In genomic region chr11:61930936-61931335, GRCh38 we compare ENCODE assay signal across 31 cellular contexts. TPM values are rescaled to one million over a fixed set of nuclear protein-coding genes. Genes with fewer than 3 reads are reported as not detected.
"Had no signal": no experiment of that assay in that cellular context is flagged by ENCODE, and none has a peak within 500 bp of the region (broad histone marks: within the 10 kb centered on the region; RNA-seq: fewer than 3 reads in every experiment).

No MANE protein-coding gene starts in this region.

- H3K36me3 Mint-ChIP-seq: activated naive CD4-positive, alpha-beta T cell treated with anti-CD3 and anti-CD28 coated beads, Interleukin-2, amount 10 ng/mL, durations not matched to agents 7 days and 5 days; activated naive CD8-positive, alpha-beta T cell treated with anti-CD3 and anti-CD28 coated beads, Interleukin-2, amount 10 ng/mL, durations not matched to agents 7 days and 5 days; brain had no signal

- H3K27ac ChIP-seq: ascending aorta, breast epithelium, cardiac muscle cell, colonic mucosa, epithelial cell of prostate, esophagus squamous epithelium, gastroesophageal sphincter had no signal

- DNase-seq: activated CD4-positive, alpha-beta memory T cell treated with anti-CD3 and anti-CD28 coated beads, Interleukin-2, amount 10 ng/mL, durations not matched to agents 7 days and 5 days; activated CD4-positive, alpha-beta T cell treated with anti-CD3 and anti-CD28 coated beads for 1 hour; activated CD4-positive, alpha-beta T cell treated with anti-CD3 and anti-CD28 coated beads for 4 hours; activated CD4-positive, alpha-beta T cell treated with anti-CD3 and anti-CD28 coated beads, Interleukin-2, amount 10 ng/mL, durations not matched to agents 7 days and 5 days; activated CD4-positive, alpha-beta T cell treated with anti-CD3 and anti-CD28 coated beads, Interleukin-2, amount 50 U/mL, for 4 hours; activated CD8-positive, alpha-beta memory T cell treated with anti-CD3 and anti-CD28 coated beads, Interleukin-2, amount 50 U/mL, for 48 hours; activated gamma-delta T cell; activated naive CD4-positive, alpha-beta T cell; activated naive CD4-positive, alpha-beta T cell treated with anti-CD3 and anti-CD28 coated beads, Interleukin-2, amount 10 ng/mL, durations not matched to agents 7 days and 5 days; activated naive CD8-positive, alpha-beta T cell treated with anti-CD3 and anti-CD28 coated beads, Interleukin-2, amount 10 ng/mL, durations not matched to agents 7 days and 5 days; activated T-cell treated with anti-CD3 and anti-CD28 coated beads for 4 hours; activated T-cell treated with anti-CD3 and anti-CD28 coated beads, Interleukin-2, amount 50 U/mL, for 24 hours; activated T-cell treated with anti-CD3 and anti-CD28 coated beads, Interleukin-2, amount 50 U/mL, for 72 hours; central memory CD4-positive, alpha-beta T cell; cerebellar nuclear complex; colonic mucosa; effector CD8-positive, alpha-beta T cell; esophagus squamous epithelium; foreskin melanocyte; T-helper 2 cell had no signal

- FAIRE-seq: endometrium, endothelial cell of umbilical vein had no signal

- H3K27me3 ChIP-seq: ascending aorta, breast epithelium, cardiac muscle cell, colonic mucosa, esophagus squamous epithelium, gastroesophageal sphincter had no signal

- H3K36me3 ChIP-seq: ascending aorta, breast epithelium, cardiac muscle cell, colonic mucosa, esophagus squamous epithelium, gastroesophageal sphincter had no signal

- H3K27ac Mint-ChIP-seq: activated CD4-positive, alpha-beta memory T cell treated with anti-CD3 and anti-CD28 coated beads, Interleukin-2, amount 10 ng/mL, durations not matched to agents 7 days and 5 days; activated CD4-positive, alpha-beta T cell treated with anti-CD3 and anti-CD28 coated beads, Interleukin-2, amount 10 ng/mL, durations not matched to agents 7 days and 5 days; activated naive CD4-positive, alpha-beta T cell treated with anti-CD3 and anti-CD28 coated beads, Interleukin-2, amount 10 ng/mL, durations not matched to agents 7 days and 5 days; activated naive CD4-positive, alpha-beta T cell treated with anti-CD3 and anti-CD28 coated beads, Interleukin-2, amount 50 U/mL, for 72 hours; activated naive CD8-positive, alpha-beta T cell treated with anti-CD3 and anti-CD28 coated beads, Interleukin-2, amount 10 ng/mL, durations not matched to agents 7 days and 5 days; activated T-cell treated with anti-CD3 and anti-CD28 coated beads, Interleukin-2, amount 50 U/mL, for 24 hours; activated T-cell treated with anti-CD3 and anti-CD28 coated beads, Interleukin-2, amount 50 U/mL, for 72 hours; brain; WTC11 had no signal

- H3K4me1 Mint-ChIP-seq: activated CD4-positive, alpha-beta memory T cell treated with anti-CD3 and anti-CD28 coated beads, Interleukin-2, amount 10 ng/mL, durations not matched to agents 7 days and 5 days; activated CD4-positive, alpha-beta T cell treated with anti-CD3 and anti-CD28 coated beads, Interleukin-2, amount 10 ng/mL, durations not matched to agents 7 days and 5 days; activated naive CD4-positive, alpha-beta T cell treated with anti-CD3 and anti-CD28 coated beads, Interleukin-2, amount 10 ng/mL, durations not matched to agents 7 days and 5 days had no signal

- H3K4me3 ChIP-seq: ascending aorta, breast epithelium, cardiac muscle cell, colonic mucosa, esophagus squamous epithelium, gastroesophageal sphincter had no signal

- H3K4me1 ChIP-seq: ascending aorta, breast epithelium, colonic mucosa, esophagus squamous epithelium, gastroesophageal sphincter had no signal

- H3K4me3 Mint-ChIP-seq: activated CD4-positive, alpha-beta memory T cell treated with anti-CD3 and anti-CD28 coated beads, Interleukin-2, amount 10 ng/mL, durations not matched to agents 7 days and 5 days; activated CD4-positive, alpha-beta T cell treated with anti-CD3 and anti-CD28 coated beads, Interleukin-2, amount 10 ng/mL, durations not matched to agents 7 days and 5 days; activated naive CD4-positive, alpha-beta T cell treated with anti-CD3 and anti-CD28 coated beads, Interleukin-2, amount 10 ng/mL, durations not matched to agents 7 days and 5 days; activated naive CD8-positive, alpha-beta T cell treated with anti-CD3 and anti-CD28 coated beads, Interleukin-2, amount 10 ng/mL, durations not matched to agents 7 days and 5 days; activated T-cell treated with anti-CD3 and anti-CD28 coated beads, Interleukin-2, amount 50 U/mL, for 24 hours; activated T-cell treated with anti-CD3 and anti-CD28 coated beads, Interleukin-2, amount 50 U/mL, for 72 hours; brain; WTC11 had no signal

- H3K9me3 Mint-ChIP-seq: activated CD4-positive, alpha-beta memory T cell treated with anti-CD3 and anti-CD28 coated beads, Interleukin-2, amount 10 ng/mL, durations not matched to agents 7 days and 5 days had no signal

- H3K9me3 ChIP-seq: ascending aorta, breast epithelium, colonic mucosa had no signal

- ATAC-seq: activated naive CD4-positive, alpha-beta T cell treated with anti-CD3 and anti-CD28 coated beads, Interleukin-2, amount 50 U/mL, for 72 hours; activated T-cell treated with anti-CD3 and anti-CD28 coated beads, Interleukin-2, amount 50 U/mL, for 72 hours; gastroesophageal sphincter; WTC11 had no signal

RNA-seq across cellular contexts. Expression of gene RAB3IL1, which starts 13.6 kb away (rescaled TPM):
- total RNA-seq: activated CD4-positive, alpha-beta memory T cell treated with anti-CD3 and anti-CD28 coated beads, Interleukin-2, amount 10 ng/mL, durations not matched to agents 7 days and 5 days; activated CD4-positive, alpha-beta T cell treated with anti-CD3 and anti-CD28 coated beads, Interleukin-2, amount 10 ng/mL, durations not matched to agents 7 days and 5 days had no signal

RNA-seq across cellular contexts. Expression of gene BEST1, which starts 19.2 kb away (rescaled TPM):
- total RNA-seq: activated CD4-positive, alpha-beta T cell treated with anti-CD3 and anti-CD28 coated beads, Interleukin-2, amount 10 ng/mL, durations not matched to agents 7 days and 5 days; endothelial cell of umbilical vein; glomerular endothelial cell had no signal
